In the genomic region with DNA sequence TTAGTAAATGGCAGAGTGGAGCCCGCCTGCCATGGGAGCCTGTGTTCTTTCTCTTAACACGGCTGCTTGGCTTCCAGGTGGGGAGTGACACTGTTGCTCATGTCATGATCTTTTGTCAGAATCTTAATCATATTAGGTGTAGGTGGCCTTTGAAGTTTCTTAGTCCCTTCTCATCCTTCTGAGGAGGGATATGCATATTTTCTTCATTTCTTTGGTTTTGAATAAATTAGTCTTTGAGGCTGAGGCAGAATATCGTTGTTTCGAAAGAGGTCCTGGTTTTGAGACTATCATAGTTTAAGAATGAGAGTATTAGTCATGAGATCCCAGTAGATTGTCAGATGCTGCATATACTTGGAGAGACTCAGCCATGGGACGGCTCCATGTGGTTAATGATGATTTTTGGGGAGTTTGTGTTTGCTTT, we compare ENCODE assay signal across 14 cellular contexts. TPM values are rescaled to one million over a fixed set of nuclear protein-coding genes. Genes with fewer than 3 reads are reported as not detected.
DNase-seq lines count a peak whose midpoint lies in the region; ATAC-seq and TF ChIP-seq lines count a peak whose summit lies in the region.
"Had no signal": no experiment of that assay in that cellular context is flagged by ENCODE, and none has a peak within 500 bp of the region (broad histone marks: within the 10 kb centered on the region; RNA-seq: fewer than 3 reads in every experiment).

No MANE protein-coding gene starts in this region.

- no peak for ATAC-seq in HG02678 (IDR thresholded peaks at IDR 0.05; ENCODE audit: unreplicated experiment)
- no peak for ATAC-seq in activated CD8-positive, alpha-beta memory T cell treated with anti-CD3 and anti-CD28 coated beads, Interleukin-2, amount 10 ng/mL, durations not matched to agents 7 days and 5 days
- ATAC-seq: CD8-positive, alpha-beta T cell; mucosa of descending colon had no signal

- H3K9me3 ChIP-seq in smooth muscle cell (replicated peaks; ENCODE audit: low read depth) = no peaks in the 10 kb centered on the region
- H3K9me3 ChIP-seq: mucosa of descending colon had no signal

- peaks cover 18% of the 10 kb centered on the region for H4K20me1 ChIP-seq in smooth muscle cell (ENCODE audit: low read depth)

- H3K4me3 Mint-ChIP-seq in activated CD8-positive, alpha-beta memory T cell treated with anti-CD3 and anti-CD28 coated beads, Interleukin-2, amount 10 ng/mL, durations not matched to agents 7 days and 5 days = no peak overlapping the region
- H3K4me3 Mint-ChIP-seq: CD8-positive, alpha-beta T cell had no signal

- peaks cover 6% of the 10 kb centered on the region for H3K4me1 Mint-ChIP-seq in activated CD8-positive, alpha-beta memory T cell treated with anti-CD3 and anti-CD28 coated beads, Interleukin-2, amount 10 ng/mL, durations not matched to agents 7 days and 5 days

- H3K9ac ChIP-seq in smooth muscle cell (ENCODE audit: low read depth) = no peak overlapping the region

- TF ChIP-seq CTCF in brain microvascular endothelial cell (IDR thresholded peaks at IDR 0.05; ENCODE audit: low read depth, low read length, missing control alignments) (no peak), smooth muscle cell (IDR thresholded peaks at IDR 0.05; ENCODE audit: borderline replicate concordance, insufficient read depth, poor library complexity, severe bottlenecking) (no peak)

- H3K27ac ChIP-seq in brain microvascular endothelial cell (peak overlapping the region; percentile 4), smooth muscle cell (ENCODE audit: low read depth) (peak overlapping the region; percentile 56)

- no peaks in the 10 kb centered on the region for H3K9me3 Mint-ChIP-seq in activated CD8-positive, alpha-beta memory T cell treated with anti-CD3 and anti-CD28 coated beads, Interleukin-2, amount 10 ng/mL, durations not matched to agents 7 days and 5 days (ENCODE audit: low read depth)

- H3K36me3 ChIP-seq in brain microvascular endothelial cell (replicated peaks) = no peaks in the 10 kb centered on the region
- no peaks in the 10 kb centered on the region for H3K36me3 ChIP-seq in smooth muscle cell (ENCODE audit: low read depth)

- no peak overlapping the region for H3K27ac Mint-ChIP-seq in activated CD8-positive, alpha-beta memory T cell treated with anti-CD3 and anti-CD28 coated beads, Interleukin-2, amount 10 ng/mL, durations not matched to agents 7 days and 5 days
- H3K27ac Mint-ChIP-seq: CD8-positive, alpha-beta T cell had no signal

- no peaks in the 10 kb centered on the region for H3K27me3 Mint-ChIP-seq in activated CD8-positive, alpha-beta memory T cell treated with anti-CD3 and anti-CD28 coated beads, Interleukin-2, amount 10 ng/mL, durations not matched to agents 7 days and 5 days

- CTCF ChIA-PET in activated CD8-positive, alpha-beta memory T cell treated with anti-CD3 and anti-CD28 coated beads, Interleukin-2, amount 10 ng/mL, durations not matched to agents 7 days and 5 days (lab: Charles Lee) = no interaction called here

- H3K4me1 ChIP-seq in smooth muscle cell (ENCODE audit: low read depth) = no peaks in the 10 kb centered on the region

- in situ Hi-C loops in brain microvascular endothelial cell (cut with HindIII; ENCODE audit: low pct_ligation_motif_present, low sequenced_read_pairs) = no loop called here

- peaks cover 10% of the 10 kb centered on the region for H3K36me3 Mint-ChIP-seq in activated CD8-positive, alpha-beta memory T cell treated with anti-CD3 and anti-CD28 coated beads, Interleukin-2, amount 10 ng/mL, durations not matched to agents 7 days and 5 days

- peaks cover 50% of the 10 kb centered on the region for H3K79me2 ChIP-seq in smooth muscle cell (ENCODE audit: low read depth)

- no peaks in the 10 kb centered on the region for H3K27me3 ChIP-seq in brain microvascular endothelial cell (replicated peaks)
- H3K27me3 ChIP-seq in smooth muscle cell (ENCODE audit: low read depth) = no peaks in the 10 kb centered on the region

- no peaks in the 10 kb centered on the region for H3F3A ChIP-seq in smooth muscle cell (ENCODE audit: low read depth)

- DNase-seq in AG08396 (ENCODE audit: low spot score) (peak; percentile 77), HCEC 1CT (peak; percentile 75), brain microvascular endothelial cell (peak; percentile 48), smooth muscle cell (lab: John Stamatoyannopoulos, UW; ENCODE audit: unreplicated experiment) (no peak), HUDEP-2 (lab: John Stamatoyannopoulos, UW; ENCODE audit: unreplicated experiment in 76 of 76) (no peak)
- no peak for DNase-seq in activated CD8-positive, alpha-beta memory T cell treated with anti-CD3 and anti-CD28 coated beads, Interleukin-2, amount 10 ng/mL, durations not matched to agents 7 days and 5 days
- no peak for DNase-seq in activated effector memory CD4-positive, alpha-beta T cell treated with Interleukin-2 at 50 U/mL for 16 hours
- DNase-seq: amygdala; CD8-positive, alpha-beta T cell; mucosa of descending colon; NCI-H1105; NCI-H510A; substantia nigra had no signal

- WGBS in smooth muscle cell (ENCODE audit: low lambda C conversion rate) = 76% methylated on average over 5 of the region's 5 CpGs

- H3K4me3 ChIP-seq in brain microvascular endothelial cell (ENCODE audit: low read depth, low read length) = no peak overlapping the region
- no peak overlapping the region for H3K4me3 ChIP-seq in smooth muscle cell
- H3K4me3 ChIP-seq: mucosa of descending colon had no signal

- H2AFZ ChIP-seq in smooth muscle cell (ENCODE audit: low read depth) = no peak overlapping the region

- H3K4me2 ChIP-seq in smooth muscle cell = no peak overlapping the region

RNA-seq across cellular contexts. Expression of gene SNX25, which starts 28.9 kb away (rescaled TPM):
- total RNA-seq in smooth muscle cell = 23.6 and 25.5 TPM in 2 replicates
- polyA plus RNA-seq in smooth muscle cell = 12.3 and 16.1 TPM in 2 replicates
- 10 to 100 TPM; 16.2 to 16.9 TPM for total RNA-seq in activated CD8-positive, alpha-beta memory T cell treated with anti-CD3 and anti-CD28 coated beads, Interleukin-2, amount 10 ng/mL, durations not matched to agents 7 days and 5 days

RNA-seq across cellular contexts. Expression of gene CFAP97, which starts 34.5 kb away (rescaled TPM):
- 19.0 and 28.2 TPM in 2 replicates for total RNA-seq in smooth muscle cell
- 11.4 and 15.7 TPM in 2 replicates for polyA plus RNA-seq in smooth muscle cell
- 10 to 100 TPM; 30.8 to 31.8 TPM for total RNA-seq in activated CD8-positive, alpha-beta memory T cell treated with anti-CD3 and anti-CD28 coated beads, Interleukin-2, amount 10 ng/mL, durations not matched to agents 7 days and 5 days

Comparison
In these comparisons a context has a peak if more than half of its experiments do, and no peak if none do; other contexts are left out.
1. DNase-seq: peak in AG08396 (single experiment), HCEC 1CT (single experiment) and brain microvascular endothelial cell (single experiment); none in smooth muscle cell (single experiment), activated CD8-positive, alpha-beta memory T cell treated with anti-CD3 and anti-CD28 coated beads, Interleukin-2, amount 10 ng/mL, durations not matched to agents 7 days and 5 days (single experiment), HUDEP-2 (0 of 76) and activated effector memory CD4-positive, alpha-beta T cell treated with Interleukin-2 at 50 U/mL for 16 hours (single experiment).